8 cellular contexts compared by ENCODE assay signal in genomic region chr5:124902097-124902821, GRCh38.
DNase-seq lines count a peak whose midpoint lies in the region; ATAC-seq and TF ChIP-seq lines count a peak whose summit lies in the region.

No MANE protein-coding gene starts in this region.

- no peaks in the 10 kb centered on the region for H3K9me3 Mint-ChIP-seq in activated naive CD8-positive, alpha-beta T cell treated with anti-CD3 and anti-CD28 coated beads, Interleukin-2, amount 50 U/mL, for 24 hours
- no peaks in the 10 kb centered on the region for H3K9me3 Mint-ChIP-seq in nephron

- in situ Hi-C loops in gastrocnemius medialis (cut with MboI; ENCODE audit: low sequenced_read_pairs in 4 of 4), result loop anchor here in 2 of 4 donors (10.0 kb wide), 1 partner anchor 157 kb away; the partner anchor contains the start of gene ZNF608 (in 2 of the 2)

- H3K4me3 Mint-ChIP-seq in activated naive CD8-positive, alpha-beta T cell treated with anti-CD3 and anti-CD28 coated beads, Interleukin-2, amount 50 U/mL, for 24 hours, result no peak overlapping the region
- no peak overlapping the region for H3K4me3 Mint-ChIP-seq in nephron

- ATAC-seq in GM18499 (IDR thresholded peaks at IDR 0.05; ENCODE audit: insufficient read depth, unreplicated experiment), result peak; percentile 95
- peak; percentile 99 for ATAC-seq in HG02759 (IDR thresholded peaks at IDR 0.05; ENCODE audit: unreplicated experiment)
- ATAC-seq in activated naive CD8-positive, alpha-beta T cell treated with anti-CD3 and anti-CD28 coated beads, Interleukin-2, amount 50 U/mL, for 24 hours, result peak; percentile 93
- no peak for ATAC-seq in gastrocnemius medialis

- intact Hi-C loops in gastrocnemius medialis (cut with DNase I; ENCODE audit: low total_unique reads), result loop anchor here (10.0 kb wide), 1 partner anchor 367 kb away; no protein-coding TSS in a partner anchor

- H3K4me1 ChIP-seq in gastrocnemius medialis, result peaks cover 34 to 38% of the 10 kb centered on the region in 2 donors

- H3K36me3 ChIP-seq in gastrocnemius medialis, result no peaks in the 10 kb centered on the region

- no peaks in the 10 kb centered on the region for H3K36me3 Mint-ChIP-seq in activated naive CD8-positive, alpha-beta T cell treated with anti-CD3 and anti-CD28 coated beads, Interleukin-2, amount 50 U/mL, for 24 hours (ENCODE audit: low read depth)
- no peaks in the 10 kb centered on the region for H3K36me3 Mint-ChIP-seq in nephron (ENCODE audit: low read depth)

- peak overlapping the region; percentile 74 for H3K27ac Mint-ChIP-seq in activated naive CD8-positive, alpha-beta T cell treated with anti-CD3 and anti-CD28 coated beads, Interleukin-2, amount 50 U/mL, for 24 hours
- peak overlapping the region; percentile 44 to 76 (median 62) for H3K27ac Mint-ChIP-seq in nephron

- H3K27me3 Mint-ChIP-seq in activated naive CD8-positive, alpha-beta T cell treated with anti-CD3 and anti-CD28 coated beads, Interleukin-2, amount 50 U/mL, for 24 hours, result peaks cover 2% of the 10 kb centered on the region
- H3K27me3 Mint-ChIP-seq in nephron (ENCODE audit: low read depth), result peaks cover 8% of the 10 kb centered on the region

- no peak overlapping the region for H3K4me3 ChIP-seq in gastrocnemius medialis

- DNase-seq in NCI-H146 (lab: John Stamatoyannopoulos, UW), result peak; percentile 89
- DNase-seq in activated naive CD8-positive, alpha-beta T cell treated with anti-CD3 and anti-CD28 coated beads, Interleukin-2, amount 50 U/mL, for 24 hours, result peak; percentile 31
- DNase-seq in erythroblast (lab: John Stamatoyannopoulos, UW), result no peak
- no peak for DNase-seq in gastrocnemius medialis

- H3K27ac ChIP-seq in 22Rv1, result peak overlapping the region; percentile 76
- peak overlapping the region in 1 of 4 donors; percentile 8 for H3K27ac ChIP-seq in gastrocnemius medialis

- H3K9me3 ChIP-seq in gastrocnemius medialis, result no peaks in the 10 kb centered on the region

- TF ChIP-seq POLR2A in erythroblast (IDR thresholded peaks at IDR 0.05; ENCODE audit: low read length), result no peak
- no peak for TF ChIP-seq POLR2A in gastrocnemius medialis (IDR thresholded peaks at IDR 0.05)

- no peak for TF ChIP-seq CTCF in 22Rv1 (IDR thresholded peaks at IDR 0.05)
- TF ChIP-seq CTCF in nephron (IDR thresholded peaks at IDR 0.05; ENCODE audit: unreplicated experiment in 3 of 3), result no peak
- no peak for TF ChIP-seq CTCF in gastrocnemius medialis (IDR thresholded peaks at IDR 0.05 in 4 of 5, conservative IDR thresholded peaks at IDR 0.05 in 1 of 5)

- no peaks in the 10 kb centered on the region for H3K27me3 ChIP-seq in gastrocnemius medialis

- H3K4me1 Mint-ChIP-seq in activated naive CD8-positive, alpha-beta T cell treated with anti-CD3 and anti-CD28 coated beads, Interleukin-2, amount 50 U/mL, for 24 hours, result peaks cover 25% of the 10 kb centered on the region
- H3K4me1 Mint-ChIP-seq in nephron, result peaks cover 51% of the 10 kb centered on the region

Comparison
In these comparisons a context has a peak if more than half of its experiments do, and no peak if none do; other contexts are left out.
1. ATAC-seq: peak in GM18499 (single experiment), HG02759 (single experiment) and activated naive CD8-positive, alpha-beta T cell treated with anti-CD3 and anti-CD28 coated beads, Interleukin-2, amount 50 U/mL, for 24 hours (single experiment); none in gastrocnemius medialis (0 of 2).
2. DNase-seq: peak in NCI-H146 (single experiment) and activated naive CD8-positive, alpha-beta T cell treated with anti-CD3 and anti-CD28 coated beads, Interleukin-2, amount 50 U/mL, for 24 hours (single experiment); none in erythroblast (0 of 2) and gastrocnemius medialis (0 of 2).